ENCODE assay signal across 13 cellular contexts in the genomic region with DNA sequence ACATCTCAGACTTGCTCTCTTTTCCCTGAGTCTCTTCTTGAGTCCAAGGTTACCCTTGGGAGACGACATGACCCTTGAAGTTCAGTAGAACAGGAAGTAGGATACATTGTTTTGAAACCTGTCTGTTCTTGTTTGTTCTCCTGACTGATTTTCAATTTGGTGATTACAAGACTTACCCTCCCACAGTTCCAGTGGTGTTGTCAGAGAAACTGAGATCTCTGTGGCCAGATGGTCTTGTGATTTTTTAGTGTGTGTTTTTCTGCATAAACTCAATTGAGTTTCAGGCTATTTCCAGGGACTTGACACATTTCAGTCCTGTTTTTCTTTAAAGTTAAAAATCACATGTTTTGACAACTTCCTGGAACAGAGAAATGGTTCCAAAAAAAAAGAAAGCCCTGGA. TPM values are rescaled to one million over a fixed set of nuclear protein-coding genes. Genes with fewer than 3 reads are reported as not detected.
A peak's percentile ranks its signal among the peaks of the same experiment; 100 is the strongest.
DNase-seq lines count a peak whose midpoint lies in the region; ATAC-seq, FAIRE-seq and TF ChIP-seq lines count a peak whose summit lies in the region.
"Had no signal": no experiment of that assay in that cellular context is flagged by ENCODE, and none has a peak within 500 bp of the region (broad histone marks: within the 10 kb centered on the region; RNA-seq: fewer than 3 reads in every experiment).

No MANE protein-coding gene starts in this region.

- no peaks in the 10 kb centered on the region for H3K27me3 ChIP-seq in H7 (ENCODE audit: control insufficient read depth, insufficient read depth, low read length)
- H3K27me3 ChIP-seq: thyroid gland had no signal

- H3K4me3 Mint-ChIP-seq in activated T-helper 1 cell treated with anti-CD3 and anti-CD28 coated beads, Interleukin-12 subunit alpha, Interleukin-12 subunit beta, Interleukin-2, Interleukin-4 antibody, amounts not matched to agents 30 ng/mL and 10 ng/mL and 1 ng/mL, durations not matched to agents 14 hours and 24 hours and 36 hours, result no peak overlapping the region

- FAIRE-seq in GM18507 (lab: Jason Lieb, UNC) (peak; percentile 62), H54 (lab: Jason Lieb, UNC) (no peak)

- peak overlapping the region; percentile 83 for H3K27ac Mint-ChIP-seq in activated T-helper 1 cell treated with anti-CD3 and anti-CD28 coated beads, Interleukin-12 subunit alpha, Interleukin-12 subunit beta, Interleukin-2, Interleukin-4 antibody, amounts not matched to agents 30 ng/mL and 10 ng/mL and 1 ng/mL, durations not matched to agents 14 hours and 24 hours and 36 hours

- intact Hi-C loops in activated T-helper 1 cell treated with anti-CD3 and anti-CD28 coated beads, Interleukin-12 subunit alpha, Interleukin-12 subunit beta, Interleukin-2, Interleukin-4 antibody, amounts not matched to agents 30 ng/mL and 10 ng/mL and 1 ng/mL, durations not matched to agents 14 hours and 24 hours and 36 hours (cut with micrococcal nuclease), result loop anchor here (1.0 to 5.0 kb wide), 5 partner anchors 8 to 280 kb away; a partner anchor contains a TSS

- DNase-seq in GM18507 (ENCODE audit: extremely low spot score, insufficient read length, low read depth) (no peak), H7 (no peak), H54 (ENCODE audit: insufficient read length, low spot score) (no peak)
- DNase-seq in activated T-helper 1 cell treated with anti-CD3 and anti-CD28 coated beads, Interleukin-12 subunit alpha, Interleukin-12 subunit beta, Interleukin-2, Interleukin-4 antibody, amounts not matched to agents 30 ng/mL and 10 ng/mL and 1 ng/mL, durations not matched to agents 14 hours and 24 hours and 36 hours (ENCODE audit: low spot score), result no peak
- no peak for DNase-seq in stimulated activated naive CD4-positive, alpha-beta T cell (lab: John Stamatoyannopoulos, UW)
- DNase-seq: activated CD4-positive, alpha-beta T cell treated with anti-CD3 and anti-CD28 coated beads for 1 hour; amygdala; midbrain; retina; thyroid gland had no signal

- no peak overlapping the region for H3K4me3 ChIP-seq in H7 (ENCODE audit: insufficient read depth, low read depth, low read length)
- H3K4me3 ChIP-seq: thyroid gland had no signal

- peak; percentile 69 for ATAC-seq in GM19395 (IDR thresholded peaks at IDR 0.05; ENCODE audit: unreplicated experiment)
- peak; percentile 66 for ATAC-seq in HG02870 (IDR thresholded peaks at IDR 0.05; ENCODE audit: unreplicated experiment)
- no peak for ATAC-seq in GM19324 (IDR thresholded peaks at IDR 0.05; ENCODE audit: low FRiP score, unreplicated experiment)

- H3K27me3 Mint-ChIP-seq in activated T-helper 1 cell treated with anti-CD3 and anti-CD28 coated beads, Interleukin-12 subunit alpha, Interleukin-12 subunit beta, Interleukin-2, Interleukin-4 antibody, amounts not matched to agents 30 ng/mL and 10 ng/mL and 1 ng/mL, durations not matched to agents 14 hours and 24 hours and 36 hours (ENCODE audit: insufficient read depth), result no peaks in the 10 kb centered on the region

- H3K36me3 ChIP-seq in H7 (replicated peaks; ENCODE audit: control insufficient read depth, insufficient read depth, low read length), result no peaks in the 10 kb centered on the region
- H3K36me3 ChIP-seq: thyroid gland had no signal

- TF ChIP-seq POLR2A in H54 (IDR thresholded peaks at IDR 0.05; ENCODE audit: low read depth, low read length), result no peak

- H3K36me3 Mint-ChIP-seq in activated T-helper 1 cell treated with anti-CD3 and anti-CD28 coated beads, Interleukin-12 subunit alpha, Interleukin-12 subunit beta, Interleukin-2, Interleukin-4 antibody, amounts not matched to agents 30 ng/mL and 10 ng/mL and 1 ng/mL, durations not matched to agents 14 hours and 24 hours and 36 hours (ENCODE audit: low read depth), result peaks cover 82% of the 10 kb centered on the region

- peaks cover 41% of the 10 kb centered on the region for H3K4me1 Mint-ChIP-seq in activated T-helper 1 cell treated with anti-CD3 and anti-CD28 coated beads, Interleukin-12 subunit alpha, Interleukin-12 subunit beta, Interleukin-2, Interleukin-4 antibody, amounts not matched to agents 30 ng/mL and 10 ng/mL and 1 ng/mL, durations not matched to agents 14 hours and 24 hours and 36 hours (ENCODE audit: low read depth)

- H3K9me3 Mint-ChIP-seq in activated T-helper 1 cell treated with anti-CD3 and anti-CD28 coated beads, Interleukin-12 subunit alpha, Interleukin-12 subunit beta, Interleukin-2, Interleukin-4 antibody, amounts not matched to agents 30 ng/mL and 10 ng/mL and 1 ng/mL, durations not matched to agents 14 hours and 24 hours and 36 hours, result no peaks in the 10 kb centered on the region

RNA-seq across cellular contexts. Expression of a gene that starts 22.3 kb away (rescaled TPM):
- total RNA-seq in activated T-helper 1 cell treated with anti-CD3 and anti-CD28 coated beads, Interleukin-12 subunit alpha, Interleukin-12 subunit beta, Interleukin-2, Interleukin-4 antibody, amounts not matched to agents 30 ng/mL and 10 ng/mL and 1 ng/mL, durations not matched to agents 14 hours and 24 hours and 36 hours, result 38.7 and 39.3 TPM in 2 replicates
- 0.03 TPM in 1 of 2 replicates, not detected in the other for total RNA-seq in H7 (2014; rRNA removed; shearing (Covaris generic))

Comparison
In these comparisons a context has a peak if more than half of its experiments do, and no peak if none do; other contexts are left out.
1. RNA of a gene that starts 22.3 kb away (total RNA-seq): 38.7 to 39.3 TPM in activated T-helper 1 cell treated with anti-CD3 and anti-CD28 coated beads, Interleukin-12 subunit alpha, Interleukin-12 subunit beta, Interleukin-2, Interleukin-4 antibody, amounts not matched to agents 30 ng/mL and 10 ng/mL and 1 ng/mL, durations not matched to agents 14 hours and 24 hours and 36 hours; 0.03 TPM in H7; every median in the first group is over 10 times any median in the second.